ENCODE assay signal across 14 cellular contexts in genomic region chr1:185017966-185018365, GRCh38.
"Had no signal": no experiment of that assay in that cellular context is flagged by ENCODE, and none has a peak within 500 bp of the region (broad histone marks: within the 10 kb centered on the region; RNA-seq: fewer than 3 reads in every experiment).

No MANE protein-coding gene starts in this region.

- H3K27ac Mint-ChIP-seq: activated CD8-positive, alpha-beta T cell treated with anti-CD3 and anti-CD28 coated beads, Interleukin-2, amount 10 ng/mL, durations not matched to agents 7 days and 5 days; activated T-helper 1 cell treated with anti-CD3 and anti-CD28 coated beads, Interleukin-12 subunit alpha, Interleukin-12 subunit beta, Interleukin-2, Interleukin-4 antibody, amounts not matched to agents 30 ng/mL and 10 ng/mL and 1 ng/mL, durations not matched to agents 14 hours and 24 hours and 36 hours; natural killer cell had no signal

- H3K4me3 ChIP-seq: heart left ventricle, prostate gland, right lobe of liver, spleen, upper lobe of left lung had no signal

- H3K9me3 ChIP-seq: heart left ventricle, prostate gland, right lobe of liver, spleen, upper lobe of left lung had no signal

- H3K9me3 Mint-ChIP-seq: activated T-helper 1 cell treated with anti-CD3 and anti-CD28 coated beads, Interleukin-12 subunit alpha, Interleukin-12 subunit beta, Interleukin-2, Interleukin-4 antibody, amounts not matched to agents 30 ng/mL and 10 ng/mL and 1 ng/mL, durations not matched to agents 14 hours and 24 hours and 36 hours; natural killer cell had no signal

- H3K27me3 ChIP-seq: heart left ventricle, right lobe of liver, spleen, upper lobe of left lung had no signal

- H3K4me3 Mint-ChIP-seq: activated CD8-positive, alpha-beta T cell treated with anti-CD3 and anti-CD28 coated beads, Interleukin-2, amount 10 ng/mL, durations not matched to agents 7 days and 5 days; activated T-helper 1 cell treated with anti-CD3 and anti-CD28 coated beads, Interleukin-12 subunit alpha, Interleukin-12 subunit beta, Interleukin-2, Interleukin-4 antibody, amounts not matched to agents 30 ng/mL and 10 ng/mL and 1 ng/mL, durations not matched to agents 14 hours and 24 hours and 36 hours; natural killer cell had no signal

- H3K27ac ChIP-seq: heart left ventricle, prostate gland, right lobe of liver, spleen, upper lobe of left lung, WERI-Rb-1 had no signal

- ATAC-seq: activated CD8-positive, alpha-beta T cell treated with anti-CD3 and anti-CD28 coated beads, Interleukin-2, amount 10 ng/mL, durations not matched to agents 7 days and 5 days; heart left ventricle; left lobe of liver; natural killer cell had no signal

- H3K36me3 ChIP-seq: heart left ventricle, prostate gland, right lobe of liver, spleen, upper lobe of left lung, WERI-Rb-1 had no signal

- H3K4me1 ChIP-seq: prostate gland, right lobe of liver, spleen, upper lobe of left lung had no signal

- H3K4me1 Mint-ChIP-seq: natural killer cell had no signal

- H3K36me3 Mint-ChIP-seq: natural killer cell had no signal

- DNase-seq: activated CD4-positive, alpha-beta T cell treated with anti-CD3 and anti-CD28 coated beads for 4 hours; activated CD8-positive, alpha-beta T cell treated with anti-CD3 and anti-CD28 coated beads, Interleukin-2, amount 10 ng/mL, durations not matched to agents 7 days and 5 days; activated naive CD4-positive, alpha-beta T cell treated with Interleukin-2 at 50 U/mL for 16 hours; heart left ventricle; natural killer cell; nucleus accumbens; right lobe of liver; spleen; stimulated activated naive CD4-positive, alpha-beta T cell treated with Interleukin-2 at 50 U/mL for 16 hours; WERI-Rb-1 had no signal
